Comparison of ENCODE assay signal across 1 cellular context in genomic region chr1:16033101-16033632, GRCh38.
TF ChIP-seq lines count a peak whose summit lies in the region.

No MANE protein-coding gene starts in this region.

TF ChIP-seq in H1, 55 proteins besides CTCF, POLR2A, EP300 and RAD21:
- TF ChIP-seq KDM5A (IDR thresholded peaks at IDR 0.05; ENCODE audit: low read length) (no peak), BACH1 (IDR thresholded peaks at IDR 0.05; ENCODE audit: low read length) (no peak), KDM1A (IDR thresholded peaks at IDR 0.05; ENCODE audit: borderline replicate concordance, low read length) (peak; percentile 81; the same call in 1 of the 2 replicates), JUN (IDR thresholded peaks at IDR 0.05; ENCODE audit: low read depth, low read length) (no peak), PHF8 (conservative IDR thresholded peaks at IDR 0.05; ENCODE audit: low read depth, low read length) (no peak), JUND (IDR thresholded peaks at IDR 0.05; ENCODE audit: low read length) (no peak)
TF ChIP-seq in H1: peak in this region for 1.
